Comparison of ENCODE assay signal across 8 cellular contexts in the genomic region with DNA sequence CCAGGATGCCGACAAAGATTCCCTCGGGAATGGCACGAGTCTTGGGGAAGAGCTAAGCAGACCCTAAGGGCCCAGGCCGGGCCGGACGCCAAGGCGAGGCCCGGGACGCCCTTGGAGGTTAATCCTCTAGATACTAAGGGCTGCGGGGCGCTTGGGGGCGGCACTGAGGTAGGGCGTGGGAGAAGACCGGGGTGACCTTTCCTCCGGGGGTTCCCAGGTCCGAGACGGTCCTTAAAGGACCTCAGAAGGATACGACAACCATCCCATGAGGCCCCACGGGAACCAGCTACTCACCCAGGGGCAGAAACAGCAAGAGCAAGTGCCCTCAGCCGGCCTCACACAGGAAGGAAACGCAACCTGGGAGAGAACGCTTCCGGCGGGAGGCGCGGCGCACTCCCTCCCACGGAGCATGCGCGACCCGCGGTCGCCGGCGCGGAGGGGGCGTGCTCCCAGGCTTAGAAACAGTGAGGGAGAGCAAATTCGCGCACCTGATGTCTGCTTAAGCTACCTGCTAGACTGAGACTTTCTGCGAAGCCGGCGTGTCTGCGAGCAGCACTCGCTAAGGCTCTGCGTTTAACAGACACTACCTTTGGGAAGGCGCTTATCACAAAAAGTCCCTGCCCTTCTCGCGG. TPM values are rescaled to one million over a fixed set of nuclear protein-coding genes. Genes with fewer than 3 reads are reported as not detected.
A peak's percentile ranks its signal among the peaks of the same experiment; 100 is the strongest.
DNase-seq lines count a peak whose midpoint lies in the region; ATAC-seq and TF ChIP-seq lines count a peak whose summit lies in the region.

A gene with protein sequence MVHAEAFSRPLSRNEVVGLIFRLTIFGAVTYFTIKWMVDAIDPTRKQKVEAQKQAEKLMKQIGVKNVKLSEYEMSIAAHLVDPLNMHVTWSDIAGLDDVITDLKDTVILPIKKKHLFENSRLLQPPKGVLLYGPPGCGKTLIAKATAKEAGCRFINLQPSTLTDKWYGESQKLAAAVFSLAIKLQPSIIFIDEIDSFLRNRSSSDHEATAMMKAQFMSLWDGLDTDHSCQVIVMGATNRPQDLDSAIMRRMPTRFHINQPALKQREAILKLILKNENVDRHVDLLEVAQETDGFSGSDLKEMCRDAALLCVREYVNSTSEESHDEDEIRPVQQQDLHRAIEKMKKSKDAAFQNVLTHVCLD (minus strand): TSS at position 354 of the 632 bp plus-strand sequence. CDS start 3,627 bp downstream, outside the sequence.

- POLR2A ChIA-PET in naive thymus-derived CD4-positive, alpha-beta T cell (lab: Charles Lee), result interaction anchor here (0.5 to 3.6 kb wide), 16 partner anchors 10 to 1814 kb away, joined by 3 to 72 read pairs (median 4); a partner anchor contains a TSS

- DNase-seq in DMS53 (lab: John Stamatoyannopoulos, UW) (peak; percentile 95), activated T-helper 1 cell treated with Interleukin-2 at 50 U/mL for 16 hours (ENCODE audit: low read depth) (peak; percentile 85), fibroblast of gingiva (ENCODE audit: low read depth) (peak; percentile 79)
- DNase-seq in Jurkat, Clone E6-1 (ENCODE audit: low read depth, low spot score), result peak; percentile 88
- DNase-seq in naive thymus-derived CD4-positive, alpha-beta T cell, result peak; percentile 79 to 93 (median 91)
- DNase-seq in stimulated activated naive CD4-positive, alpha-beta T cell (lab: John Stamatoyannopoulos, UW), result peak; percentile 78 to 90 (median 86)

- no peaks in the 10 kb centered on the region for H3K27me3 ChIP-seq in naive thymus-derived CD4-positive, alpha-beta T cell (ENCODE audit: control insufficient read depth in 2 of 2, insufficient read depth in 2 of 2, low read length in 2 of 2)

- peaks cover 22 to 55% (median 41%) of the 10 kb centered on the region in 7 donors for H3K4me1 Mint-ChIP-seq in naive thymus-derived CD4-positive, alpha-beta T cell

- CTCF ChIA-PET in naive thymus-derived CD4-positive, alpha-beta T cell (lab: Charles Lee), result interaction anchor here (0.8 to 1.8 kb wide), 5 partner anchors 12 to 517 kb away, joined by 3 to 6 read pairs (median 4); a partner anchor contains a TSS

- H3K27ac Mint-ChIP-seq in naive thymus-derived CD4-positive, alpha-beta T cell, result peak within 1 kb of the TSS; percentile 93 to 100 (median 98)

- H3K4me3 ChIP-seq in Jurkat, Clone E6-1 (ENCODE audit: low read length), result peak within 1 kb of the TSS; percentile 83
- H3K4me3 ChIP-seq in naive thymus-derived CD4-positive, alpha-beta T cell (ENCODE audit: low read length), result peak within 1 kb of the TSS; percentile 75

- H3K27ac ChIP-seq in naive thymus-derived CD4-positive, alpha-beta T cell (ENCODE audit: low read depth, low read length), result peak within 1 kb of the TSS; percentile 89

- H3K27me3 Mint-ChIP-seq in naive thymus-derived CD4-positive, alpha-beta T cell, result peaks cover 0 to 2% (median 0%) of the 10 kb centered on the region in 5 donors

- H3K9me3 ChIP-seq in naive thymus-derived CD4-positive, alpha-beta T cell (ENCODE audit: control insufficient read depth in 2 of 3, low read length in 3 of 3), result no peaks in the 10 kb centered on the region

- intact Hi-C loops in naive thymus-derived CD4-positive, alpha-beta T cell (cut with micrococcal nuclease), result loop anchor here (1.0 to 10.0 kb wide), 19 partner anchors 25 to 1884 kb away; a partner anchor contains a TSS

- H3K36me3 ChIP-seq in naive thymus-derived CD4-positive, alpha-beta T cell (ENCODE audit: control insufficient read depth in 2 of 3, insufficient read depth in 3 of 3, low read length in 3 of 3), result peaks cover 0 to 3% (median 0%) of the 10 kb centered on the region in 3 experiments

- H3K9me3 Mint-ChIP-seq in naive thymus-derived CD4-positive, alpha-beta T cell, result no peaks in the 10 kb centered on the region

- H3K4me3 Mint-ChIP-seq in naive thymus-derived CD4-positive, alpha-beta T cell, result peak within 1 kb of the TSS; percentile 90 to 100 (median 94)

- peak; percentile 65 for ATAC-seq in GM21576 (IDR thresholded peaks at IDR 0.05; ENCODE audit: unreplicated experiment)
- peak; percentile 92 for ATAC-seq in naive thymus-derived CD4-positive, alpha-beta T cell

- peaks cover 13 to 33% of the 10 kb centered on the region in 2 donors for H3K4me1 ChIP-seq in naive thymus-derived CD4-positive, alpha-beta T cell (ENCODE audit: control insufficient read depth in 2 of 2, insufficient read depth in 2 of 2, low read length in 2 of 2)

- peaks cover 0 to 6% (median 3%) of the 10 kb centered on the region in 5 donors for H3K36me3 Mint-ChIP-seq in naive thymus-derived CD4-positive, alpha-beta T cell

TF ChIP-seq in PFSK-1, 5 proteins besides CTCF, POLR2A, EP300 and RAD21:
- no peak for TF ChIP-seq TAF1 (IDR thresholded peaks at IDR 0.05; ENCODE audit: borderline replicate concordance, insufficient read depth, low read length)
- TF ChIP-seq SIN3A (IDR thresholded peaks at IDR 0.05; ENCODE audit: borderline replicate concordance, insufficient read depth, low read length), result peak; percentile 83; the same call in 1 of the 2 replicates
- peak; percentile 75 for TF ChIP-seq POLR2AphosphoS5 (IDR thresholded peaks at IDR 0.05; ENCODE audit: low read depth, low read length)
- TF ChIP-seq, protein P1, sequence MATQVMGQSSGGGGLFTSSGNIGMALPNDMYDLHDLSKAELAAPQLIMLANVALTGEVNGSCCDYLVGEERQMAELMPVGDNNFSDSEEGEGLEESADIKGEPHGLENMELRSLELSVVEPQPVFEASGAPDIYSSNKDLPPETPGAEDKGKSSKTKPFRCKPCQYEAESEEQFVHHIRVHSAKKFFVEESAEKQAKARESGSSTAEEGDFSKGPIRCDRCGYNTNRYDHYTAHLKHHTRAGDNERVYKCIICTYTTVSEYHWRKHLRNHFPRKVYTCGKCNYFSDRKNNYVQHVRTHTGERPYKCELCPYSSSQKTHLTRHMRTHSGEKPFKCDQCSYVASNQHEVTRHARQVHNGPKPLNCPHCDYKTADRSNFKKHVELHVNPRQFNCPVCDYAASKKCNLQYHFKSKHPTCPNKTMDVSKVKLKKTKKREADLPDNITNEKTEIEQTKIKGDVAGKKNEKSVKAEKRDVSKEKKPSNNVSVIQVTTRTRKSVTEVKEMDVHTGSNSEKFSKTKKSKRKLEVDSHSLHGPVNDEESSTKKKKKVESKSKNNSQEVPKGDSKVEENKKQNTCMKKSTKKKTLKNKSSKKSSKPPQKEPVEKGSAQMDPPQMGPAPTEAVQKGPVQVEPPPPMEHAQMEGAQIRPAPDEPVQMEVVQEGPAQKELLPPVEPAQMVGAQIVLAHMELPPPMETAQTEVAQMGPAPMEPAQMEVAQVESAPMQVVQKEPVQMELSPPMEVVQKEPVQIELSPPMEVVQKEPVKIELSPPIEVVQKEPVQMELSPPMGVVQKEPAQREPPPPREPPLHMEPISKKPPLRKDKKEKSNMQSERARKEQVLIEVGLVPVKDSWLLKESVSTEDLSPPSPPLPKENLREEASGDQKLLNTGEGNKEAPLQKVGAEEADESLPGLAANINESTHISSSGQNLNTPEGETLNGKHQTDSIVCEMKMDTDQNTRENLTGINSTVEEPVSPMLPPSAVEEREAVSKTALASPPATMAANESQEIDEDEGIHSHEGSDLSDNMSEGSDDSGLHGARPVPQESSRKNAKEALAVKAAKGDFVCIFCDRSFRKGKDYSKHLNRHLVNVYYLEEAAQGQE (IDR thresholded peaks at IDR 0.05; ENCODE audit: insufficient read depth in 1 of 2, low read depth in 2 of 2, low read length in 2 of 2), result no peak
TF ChIP-seq in PFSK-1: peak in this region for 2.

RNA-seq across cellular contexts. Expression of the gene that starts here (rescaled TPM):
- polyA plus RNA-seq in Jurkat, Clone E6-1 (2012; ENCODE audit: insufficient read depth, insufficient read length), result 30.2 TPM
- 13.2 TPM for polyA plus RNA-seq in PFSK-1 (2012; ENCODE audit: insufficient read length, low read depth)
- 10 to 100 TPM; 33.5 to 53.4 (median 46.1) TPM for total RNA-seq in naive thymus-derived CD4-positive, alpha-beta T cell
- 10 to 100 TPM; 34.5 to 38.4 TPM for polyA plus RNA-seq in naive thymus-derived CD4-positive, alpha-beta T cell

Comparison
In these comparisons a context has a peak if more than half of its experiments do, and no peak if none do; other contexts are left out.
1. Peak in every context shown above with its lines: DNase-seq, ATAC-seq, H3K4me3 ChIP-seq and H3K27ac ChIP-seq.